10 cellular contexts compared by ENCODE assay signal in the genomic region with DNA sequence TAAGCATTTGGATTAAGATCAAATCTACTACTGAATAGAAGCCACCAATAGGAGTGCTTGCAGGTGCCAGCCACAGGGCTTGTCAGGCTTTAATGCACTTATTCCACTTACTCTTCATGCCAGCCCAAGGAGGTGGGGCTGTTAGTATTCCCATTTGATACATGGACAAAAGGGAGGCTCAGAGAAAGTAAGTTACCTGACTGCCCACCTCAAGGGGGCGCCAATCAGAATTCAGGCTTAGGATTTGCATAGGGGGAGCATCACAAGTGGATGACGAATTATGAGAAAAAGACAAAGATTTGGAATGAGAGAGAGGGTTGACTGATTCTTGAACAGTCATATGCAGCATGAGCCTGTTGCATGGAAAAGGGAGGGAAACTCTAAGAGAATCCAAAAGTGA.
DNase-seq lines count a peak whose midpoint lies in the region; ATAC-seq, FAIRE-seq and TF ChIP-seq lines count a peak whose summit lies in the region.
"Had no signal": no experiment of that assay in that cellular context is flagged by ENCODE, and none has a peak within 500 bp of the region (broad histone marks: within the 10 kb centered on the region; RNA-seq: fewer than 3 reads in every experiment).

No MANE protein-coding gene starts in this region.

- H4K20me1 ChIP-seq in Karpas-422 (ENCODE audit: insufficient read depth, low read depth, low read length) (no peaks in the 10 kb centered on the region), K562 (replicated peaks; ENCODE audit: control insufficient read depth, insufficient read depth, low read length) (no peaks in the 10 kb centered on the region)

- peaks cover 18% of the 10 kb centered on the region for H3K9me3 ChIP-seq in Karpas-422 (ENCODE audit: low read length)
- H3K9me3 ChIP-seq in K562 (replicated peaks; ENCODE audit: control insufficient read depth, insufficient read depth, low read depth, low read length) = no peaks in the 10 kb centered on the region
- H3K9me3 ChIP-seq: ascending aorta, SJSA1 had no signal

- H3K9ac ChIP-seq in Karpas-422 (ENCODE audit: low read length) (no peak overlapping the region), K562 (ENCODE audit: insufficient read depth in 1 of 2, low read depth in 2 of 2, low read length in 2 of 2) (no peak overlapping the region)

- no peak overlapping the region for H2AFZ ChIP-seq in Karpas-422 (ENCODE audit: low read length)
- H2AFZ ChIP-seq in K562 (ENCODE audit: low read depth, low read length) = no peak overlapping the region

- in situ Hi-C loops in K562 (cut with MboI) = no loop called here

- 0% methylated on average over 2 of the region's 2 CpGs for WGBS in K562 (ENCODE audit: insufficient coverage, low coverage, missing lambda C conversion rate)

- intact Hi-C loops in K562 (cut with micrococcal nuclease) = no loop called here

- H3K27me3 ChIP-seq in Karpas-422 (ENCODE audit: low read length) = no peaks in the 10 kb centered on the region
- no peaks in the 10 kb centered on the region; a peak in 1 of 5 replicates for H3K27me3 ChIP-seq in K562 (ENCODE audit: control insufficient read depth in 2 of 2, insufficient read depth in 2 of 2, low read length in 2 of 2)
- H3K27me3 ChIP-seq: ascending aorta, SJSA1 had no signal

- DNase-seq in GM12865 (ENCODE audit: low read depth) (peak; percentile 16), Karpas-422 (peak; percentile 42), K562 (ENCODE audit: extremely low read depth in 1 of 4, low spot score in 3 of 4) (peak; percentile 12 to 39 (median 26)), middle frontal gyrus (ENCODE audit: extremely low spot score, low spot score) (no peak), NCI-H2196 treated with DMSO at 0.1 percent for 48 hours (lab: John Stamatoyannopoulos, UW; ENCODE audit: unreplicated experiment) (no peak)
- DNase-seq in stimulated activated CD4-positive, alpha-beta T cell treated with anti-CD3 and anti-CD28 coated beads, Interleukin-12 subunit alpha, Interleukin-12 subunit beta, amount 100 ng/mL, for 48 hours (ENCODE audit: low read depth in 2 of 3, low spot score in 1 of 3) = peak; percentile 6 to 26 (median 12)
- DNase-seq: kidney had no signal

- TF ChIP-seq EP300 in K562 (IDR thresholded peaks at IDR 0.05; ENCODE audit: low read length) = no peak

- FAIRE-seq in K562 (lab: Jason Lieb, UNC) = no peak
- FAIRE-seq: kidney had no signal

- H3K4me1 ChIP-seq in Karpas-422 (ENCODE audit: low read length) = no peaks in the 10 kb centered on the region
- H3K4me1 ChIP-seq in K562 (replicated peaks in 1 of 2; ENCODE audit: control insufficient read depth in 2 of 2, insufficient read depth in 2 of 2, low read length in 2 of 2) = no peaks in the 10 kb centered on the region
- H3K4me1 ChIP-seq: ascending aorta, SJSA1 had no signal

- H3K4me2 ChIP-seq in Karpas-422 (ENCODE audit: low read depth, low read length, poor library complexity, severe bottlenecking) (no peak overlapping the region), K562 (ENCODE audit: insufficient read depth, low read length) (no peak overlapping the region)

- POLR2A ChIA-PET in K562 (lab: Yijun Ruan, JAX) = no interaction called here

- TF ChIP-seq POLR2A in K562 (conservative IDR thresholded peaks at IDR 0.05) = no peak

- no peak overlapping the region for H3K4me3 ChIP-seq in GM12865 (ENCODE audit: low read depth, low read length)
- H3K4me3 ChIP-seq in Karpas-422 (ENCODE audit: low read length) = no peak overlapping the region
- H3K4me3 ChIP-seq in K562 = no peak overlapping the region
- H3K4me3 ChIP-seq: ascending aorta, SJSA1 had no signal

- 0 out of 4 replicates have a peak, but pooled peaks of 1 of the 2 experiments have one; percentile 7 for TF ChIP-seq RAD21 in K562 (CRISPR knock-in tag; conservative IDR thresholded peaks at IDR 0.05 in 1 of 2, IDR thresholded peaks at IDR 0.05 in 1 of 2)

- H3K36me3 ChIP-seq in Karpas-422 (ENCODE audit: insufficient read depth, low read length) = no peaks in the 10 kb centered on the region
- no peaks in the 10 kb centered on the region for H3K36me3 ChIP-seq in K562 (ENCODE audit: control insufficient read depth, insufficient read depth, low read length)
- H3K36me3 ChIP-seq: ascending aorta, SJSA1 had no signal

- no peak for ATAC-seq in K562
- no peak for ATAC-seq in GM21528 (IDR thresholded peaks at IDR 0.05; ENCODE audit: low FRiP score, unreplicated experiment)

- no peaks in the 10 kb centered on the region for H3K79me2 ChIP-seq in Karpas-422 (ENCODE audit: low read length)
- no peaks in the 10 kb centered on the region for H3K79me2 ChIP-seq in K562 (ENCODE audit: control insufficient read depth, insufficient read depth, low read length)

- H3K27ac ChIP-seq in Karpas-422 (ENCODE audit: low read length) = no peak overlapping the region
- no peak overlapping the region for H3K27ac ChIP-seq in K562 (ENCODE audit: extremely low read depth, low read depth, low read length)
- H3K27ac ChIP-seq: ascending aorta, SJSA1 had no signal

- H3K9me2 ChIP-seq in Karpas-422 (replicated peaks; ENCODE audit: insufficient read depth, low read length) = no peaks in the 10 kb centered on the region

- TF ChIP-seq CTCF in GM12865 (IDR thresholded peaks at IDR 0.05; ENCODE audit: insufficient read depth, low read depth, low read length, missing control alignments) = no peak
- peak; percentile 23 to 42 (median 42); a peak in 4 of 6 replicates for TF ChIP-seq CTCF in K562 (IDR thresholded peaks at IDR 0.05 in 2 of 3, conservative IDR thresholded peaks at IDR 0.05 in 1 of 3; ENCODE audit: insufficient read depth in 2 of 3, low read depth in 1 of 3, low read length in 3 of 3)

- BruUV-seq in K562 (replicated peaks; lab: Mats Ljungman, UMichigan) = no TSS peak

- CTCF ChIA-PET in K562 (lab: Yijun Ruan, JAX; ENCODE audit: low intra/inter-chr PET ratio) = no interaction called here

- no peaks in the 10 kb centered on the region for H3K9me1 ChIP-seq in K562 (ENCODE audit: control insufficient read depth, insufficient read depth, low read length)

TF ChIP-seq in K562, 482 proteins besides CTCF, POLR2A, EP300 and RAD21:
- TF ChIP-seq, protein P1, sequence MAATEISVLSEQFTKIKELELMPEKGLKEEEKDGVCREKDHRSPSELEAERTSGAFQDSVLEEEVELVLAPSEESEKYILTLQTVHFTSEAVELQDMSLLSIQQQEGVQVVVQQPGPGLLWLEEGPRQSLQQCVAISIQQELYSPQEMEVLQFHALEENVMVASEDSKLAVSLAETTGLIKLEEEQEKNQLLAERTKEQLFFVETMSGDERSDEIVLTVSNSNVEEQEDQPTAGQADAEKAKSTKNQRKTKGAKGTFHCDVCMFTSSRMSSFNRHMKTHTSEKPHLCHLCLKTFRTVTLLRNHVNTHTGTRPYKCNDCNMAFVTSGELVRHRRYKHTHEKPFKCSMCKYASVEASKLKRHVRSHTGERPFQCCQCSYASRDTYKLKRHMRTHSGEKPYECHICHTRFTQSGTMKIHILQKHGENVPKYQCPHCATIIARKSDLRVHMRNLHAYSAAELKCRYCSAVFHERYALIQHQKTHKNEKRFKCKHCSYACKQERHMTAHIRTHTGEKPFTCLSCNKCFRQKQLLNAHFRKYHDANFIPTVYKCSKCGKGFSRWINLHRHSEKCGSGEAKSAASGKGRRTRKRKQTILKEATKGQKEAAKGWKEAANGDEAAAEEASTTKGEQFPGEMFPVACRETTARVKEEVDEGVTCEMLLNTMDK (IDR thresholded peaks at IDR 0.05; ENCODE audit: borderline replicate concordance, insufficient read depth, low read depth, low read length, poor library complexity, severe bottlenecking) = peak; percentile 29
- TF ChIP-seq CREB3L1 (IDR thresholded peaks at IDR 0.05; ENCODE audit: borderline replicate concordance, low read depth) (no peak), ZNF436 (CRISPR knock-in tag; IDR thresholded peaks at IDR 0.05) (no peak)
TF ChIP-seq in K562: peak in this region for 1.

Comparison
In these comparisons a context has a peak if more than half of its experiments do, and no peak if none do; other contexts are left out.
1. DNase-seq: peak in GM12865 (single experiment), Karpas-422 (single experiment), K562 (4 of 4) and stimulated activated CD4-positive, alpha-beta T cell treated with anti-CD3 and anti-CD28 coated beads, Interleukin-12 subunit alpha, Interleukin-12 subunit beta, amount 100 ng/mL, for 48 hours (3 of 3); none in middle frontal gyrus (single experiment) and NCI-H2196 treated with DMSO at 0.1 percent for 48 hours (single experiment).